ENCODE assay signal across 17 cellular contexts in the genomic region with DNA sequence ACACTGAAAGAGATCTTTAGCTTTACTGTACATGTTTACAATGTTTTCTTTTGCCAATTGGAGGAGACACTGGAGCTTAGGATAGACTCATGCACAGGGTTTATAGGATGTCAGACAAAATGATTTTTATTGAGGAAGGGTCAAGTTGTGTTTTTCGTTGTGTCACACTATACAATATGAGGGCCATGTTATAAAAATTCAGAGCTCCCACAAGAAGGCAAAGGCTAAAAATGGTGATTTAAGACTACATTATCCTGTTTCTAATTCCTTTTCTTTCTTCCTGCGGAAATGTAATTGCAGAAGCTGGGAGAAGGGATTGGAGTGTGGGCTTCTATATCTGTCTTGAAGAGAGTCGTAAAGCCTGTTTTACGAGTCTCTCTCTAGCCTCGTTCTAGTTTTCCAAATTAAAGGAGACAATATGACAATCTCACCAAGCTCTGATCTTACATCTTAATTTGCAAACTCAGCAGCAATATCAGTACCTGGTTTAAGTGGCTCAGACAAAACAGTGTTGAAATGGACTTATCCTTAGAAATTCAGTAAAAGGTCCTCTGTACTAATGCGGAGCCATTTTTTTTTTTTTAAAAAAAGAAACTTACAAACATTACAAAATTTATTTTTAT.
DNase-seq lines count a peak whose midpoint lies in the region; ATAC-seq, FAIRE-seq and TF ChIP-seq lines count a peak whose summit lies in the region.
"Had no signal": no experiment of that assay in that cellular context is flagged by ENCODE, and none has a peak within 500 bp of the region (broad histone marks: within the 10 kb centered on the region; RNA-seq: fewer than 3 reads in every experiment).

No MANE protein-coding gene starts in this region.

- no peak overlapping the region for H3K14ac ChIP-seq in H1 (ENCODE audit: insufficient read length)

- H2AK5ac ChIP-seq in H1 (ENCODE audit: low read depth, low read length) = no peak overlapping the region

- intact Hi-C loops in A673 (cut with micrococcal nuclease; ENCODE audit: unreplicated experiment) = no loop called here

- H2BK12ac ChIP-seq in H1 (ENCODE audit: low read depth, low read length) = no peak overlapping the region

- no peaks in the 10 kb centered on the region for H3K79me1 ChIP-seq in H1 (ENCODE audit: low read depth, low read length)

- TF ChIP-seq RAD21 in H1 (IDR thresholded peaks at IDR 0.05 in 1 of 2, conservative IDR thresholded peaks at IDR 0.05 in 1 of 2; ENCODE audit: low read depth in 2 of 2, low read length in 2 of 2) = no peak

- no peak overlapping the region for H3K56ac ChIP-seq in H1 (replicated peaks; ENCODE audit: insufficient read length, low read depth, low read length)

- no peak for TF ChIP-seq CTCF in A673 (conservative IDR thresholded peaks at IDR 0.05; ENCODE audit: low read depth, low read length)
- no peak for TF ChIP-seq CTCF in H1 (IDR thresholded peaks at IDR 0.05; ENCODE audit: control extremely low read depth in 1 of 3, insufficient read depth in 1 of 3, low read depth in 1 of 3, low read length in 3 of 3)

- H3K4ac ChIP-seq in H1 (replicated peaks; ENCODE audit: insufficient read length, low read depth, low read length) = no peak overlapping the region

- peaks cover 57% of the 10 kb centered on the region for H3K4me1 ChIP-seq in A673 (ENCODE audit: insufficient read depth, low read length, poor library complexity, severe bottlenecking)
- no peaks in the 10 kb centered on the region for H3K4me1 ChIP-seq in H1 (replicated peaks in 1 of 4; ENCODE audit: control insufficient read depth in 3 of 4, insufficient read depth in 4 of 4, low read length in 3 of 4)
- H3K4me1 ChIP-seq in mesodermal cell (ENCODE audit: control insufficient read depth, insufficient read depth, low read length, poor library complexity, severe bottlenecking) = no peaks in the 10 kb centered on the region

- no peak for FAIRE-seq in H1 (lab: Jason Lieb, UNC)

- no TSS peak for BruUV-seq in A673 (replicated peaks; lab: Mats Ljungman, UMichigan)

- no peak overlapping the region for H2BK20ac ChIP-seq in H1 (ENCODE audit: low read length)

- H2AFZ ChIP-seq in H1 (ENCODE audit: low read length) = peak overlapping the region; percentile 30; the same call in 1 of the 2 replicates

- H3K27me3 ChIP-seq in A673 (replicated peaks; ENCODE audit: insufficient read depth, low read depth, low read length, poor library complexity) (no peaks in the 10 kb centered on the region), H1 (replicated peaks in 1 of 4; ENCODE audit: control insufficient read depth in 3 of 4, extremely low read depth in 1 of 4, insufficient read depth in 3 of 4, low read length in 3 of 4) (no peaks in the 10 kb centered on the region)

- POLR2A ChIA-PET in A673 (lab: Charles Lee; ENCODE audit: low non-redundant PET) (no interaction called here), HEK293T (lab: Yijun Ruan, JAX) (no interaction called here), H1 (lab: Charles Lee; ENCODE audit: partially characterized antibody) (no interaction called here)

- no peak overlapping the region for H3K23ac ChIP-seq in H1 (ENCODE audit: insufficient read length)

- no peaks in the 10 kb centered on the region for H4K20me1 ChIP-seq in H1 (replicated peaks in 1 of 2; ENCODE audit: control insufficient read depth in 1 of 2, insufficient read depth in 2 of 2, low read length in 2 of 2)

- H3K4me2 ChIP-seq in H1 (ENCODE audit: insufficient read depth in 1 of 2, low read depth in 2 of 2, low read length in 2 of 2) = no peak overlapping the region

- H3K36me3 ChIP-seq in A673 (ENCODE audit: insufficient read depth, low read length, poor library complexity, severe bottlenecking) = no peaks in the 10 kb centered on the region
- H3K36me3 ChIP-seq in H1 (ENCODE audit: control insufficient read depth in 2 of 4, insufficient read depth in 4 of 4, low read length in 3 of 4) = no peaks in the 10 kb centered on the region
- H3K36me3 ChIP-seq in mesodermal cell (ENCODE audit: control insufficient read depth, insufficient read depth, low read length) = no peaks in the 10 kb centered on the region

- H4K91ac ChIP-seq in H1 (replicated peaks; ENCODE audit: insufficient read length, low read length) = no peak overlapping the region

- TF ChIP-seq EP300 in H1 (IDR thresholded peaks at IDR 0.05; ENCODE audit: borderline replicate concordance in 1 of 2, low read depth in 2 of 2, low read length in 2 of 2) = no peak

- H3K9me3 ChIP-seq in A673 (ENCODE audit: low read depth, low read length, poor library complexity, severe bottlenecking) (no peaks in the 10 kb centered on the region), H1 (ENCODE audit: insufficient read depth in 2 of 2, low read depth in 1 of 2, low read length in 1 of 2) (no peaks in the 10 kb centered on the region), mesodermal cell (ENCODE audit: control insufficient read depth, low read length) (no peaks in the 10 kb centered on the region)

- no peak overlapping the region for H2BK15ac ChIP-seq in H1 (ENCODE audit: low read length)

- H2BK120ac ChIP-seq in H1 (replicated peaks; ENCODE audit: low read depth, low read length) = no peak overlapping the region

- 82% methylated on average over 6 of the region's 6 CpGs; no CpG with 5 or more reads in 1 of the 2 experiments for WGBS in H1 (ENCODE audit: extremely low coverage in 1 of 2, insufficient coverage in 1 of 2, insufficient read length in 1 of 2, insufficient replicate concordance in 2 of 2, low coverage in 1 of 2, low lambda C conversion rate in 2 of 2, missing lambda C conversion rate in 1 of 2), 2 experiments
- WGBS in mesodermal cell (ENCODE audit: insufficient coverage in 2 of 2), 2 experiments = 89% methylated on average over 3 of the region's 6 CpGs; no CpG with 5 or more reads in 1 of the 2 experiments

- H3K4me3 ChIP-seq in A673 (ENCODE audit: low read depth, low read length, poor library complexity, severe bottlenecking) (no peak overlapping the region), H1 (ENCODE audit: extremely low read depth in 1 of 4, insufficient read depth in 2 of 4, low read depth in 3 of 4, low read length in 4 of 4) (no peak overlapping the region), mesodermal cell (ENCODE audit: extremely low read depth, insufficient read depth, low read length, poor library complexity, severe bottlenecking) (no peak overlapping the region)

- TF ChIP-seq POLR2A in H1 (IDR thresholded peaks at IDR 0.05; ENCODE audit: control extremely low read depth in 1 of 2, low read depth in 2 of 2, low read length in 2 of 2) = no peak

- DNase-seq in A673 (ENCODE audit: low spot score) = peak; percentile 31
- DNase-seq in HEK293T (ENCODE audit: extremely low spot score) = peak; percentile 16
- no peak for DNase-seq in H1 (ENCODE audit: low read depth in 1 of 2, low spot score in 2 of 2)
- no peak for DNase-seq in SK-N-DZ (ENCODE audit: low spot score)
- DNase-seq in DMS79 treated with DMSO at 0.1 percent for 48 hours (lab: John Stamatoyannopoulos, UW) = no peak
- no peak for DNase-seq in activated CD4-positive, alpha-beta T cell treated with anti-CD3 and anti-CD28 coated beads for 48 hours
- DNase-seq: GF-D8; HCEC 1CT; KBM-7; NCI-H1105 treated with DMSO at 0.1 percent for 48 hours; NCI-H1694 treated with DMSO at 0.1 percent for 48 hours; NCI-H69; NK-92 treated with Interleukin-12 subunit alpha and Interleukin-12 subunit beta, amount 100 ng/mL, for 24 hours; SHP77; T-helper 1 cell had no signal

- H3K27ac ChIP-seq in A673 (ENCODE audit: low read depth, low read length, poor library complexity, severe bottlenecking) (no peak overlapping the region), H1 (ENCODE audit: low read depth, low read length) (no peak overlapping the region), mesodermal cell (ENCODE audit: low read depth, low read length, severe bottlenecking) (peak overlapping the region; percentile 44)

- CTCF ChIA-PET in A673 (lab: Charles Lee) = no interaction called here
- CTCF ChIA-PET in HEK293T (lab: Yijun Ruan, JAX) = interaction anchor here (0.8 to 1.0 kb wide), 2 partner anchors 112 to 385 kb away, joined by 3 to 4 read pairs; no protein-coding TSS in a partner anchor
- CTCF ChIA-PET in H1 (lab: Charles Lee; ENCODE audit: partially characterized antibody) = interaction anchor here (0.7 to 1.1 kb wide), 4 partner anchors 10 to 357 kb away, joined by 3 to 4 read pairs (median 3); no protein-coding TSS in a partner anchor

- H2BK5ac ChIP-seq in H1 (ENCODE audit: low read depth, low read length) = no peak overlapping the region

- H3K23me2 ChIP-seq in H1 (ENCODE audit: low read depth, low read length) = no peaks in the 10 kb centered on the region

- no peak overlapping the region for H4K5ac ChIP-seq in H1 (ENCODE audit: insufficient read length, low read depth, low read length)

- no peak overlapping the region for H4K8ac ChIP-seq in H1 (ENCODE audit: extremely low read depth, insufficient read depth, low read length)

- no peaks in the 10 kb centered on the region for H3K79me2 ChIP-seq in H1 (ENCODE audit: control insufficient read depth in 1 of 2, insufficient read depth in 2 of 2, low read length in 2 of 2)

- no peak overlapping the region for H3K9ac ChIP-seq in H1 (replicated peaks in 1 of 4; ENCODE audit: extremely low read depth in 1 of 4, low read depth in 3 of 4, low read length in 3 of 4)

- H3K18ac ChIP-seq in H1 (ENCODE audit: extremely low read depth, low read length) = no peak overlapping the region

- no peak for ATAC-seq in GM21576 (IDR thresholded peaks at IDR 0.05; ENCODE audit: unreplicated experiment)

TF ChIP-seq in HEK293T, 16 proteins besides CTCF, POLR2A, EP300 and RAD21 (continues in another document):
- TF ChIP-seq SP1 (IDR thresholded peaks at IDR 0.05) = no peak
- TF ChIP-seq FOXK2 (IDR thresholded peaks at IDR 0.05) = no peak
- TF ChIP-seq FOXA1 (IDR thresholded peaks at IDR 0.05) = no peak
- no peak for TF ChIP-seq ARNT (IDR thresholded peaks at IDR 0.05)
- 0 out of 2 replicates have a peak, but pooled peaks have one; percentile 8 for TF ChIP-seq CTBP1 (IDR thresholded peaks at IDR 0.05; ENCODE audit: borderline replicate concordance)

TF ChIP-seq in H1, 55 proteins besides CTCF, POLR2A, EP300 and RAD21:
- TF ChIP-seq CTBP2 (IDR thresholded peaks at IDR 0.05; ENCODE audit: borderline replicate concordance, insufficient read depth, insufficient read length, low read length) = no peak
- no peak for TF ChIP-seq SP1 (IDR thresholded peaks at IDR 0.05; ENCODE audit: low read depth, low read length)
- TF ChIP-seq BRCA1 (IDR thresholded peaks at IDR 0.05; ENCODE audit: low read depth, low read length) = no peak
- TF ChIP-seq KDM5A (IDR thresholded peaks at IDR 0.05; ENCODE audit: low read length) = no peak
- no peak for TF ChIP-seq YY1 (IDR thresholded peaks at IDR 0.05; ENCODE audit: low read depth, low read length)
- no peak for TF ChIP-seq EGR1 (IDR thresholded peaks at IDR 0.05; ENCODE audit: borderline replicate concordance, low read depth, low read length)
- TF ChIP-seq CBX5 (IDR thresholded peaks at IDR 0.05; ENCODE audit: low read depth, low read length) = no peak
- no peak for TF ChIP-seq CHD2 (IDR thresholded peaks at IDR 0.05; ENCODE audit: low read length)
- TF ChIP-seq, protein P1, sequence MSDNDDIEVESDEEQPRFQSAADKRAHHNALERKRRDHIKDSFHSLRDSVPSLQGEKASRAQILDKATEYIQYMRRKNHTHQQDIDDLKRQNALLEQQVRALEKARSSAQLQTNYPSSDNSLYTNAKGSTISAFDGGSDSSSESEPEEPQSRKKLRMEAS (IDR thresholded peaks at IDR 0.05) = no peak

Comparison
In these comparisons a context has a peak if more than half of its experiments do, and no peak if none do; other contexts are left out.
1. DNase-seq: peak in A673 (single experiment) and HEK293T (single experiment); none in H1 (0 of 2), SK-N-DZ (single experiment), DMS79 treated with DMSO at 0.1 percent for 48 hours (single experiment) and activated CD4-positive, alpha-beta T cell treated with anti-CD3 and anti-CD28 coated beads for 48 hours (single experiment).